11 cellular contexts compared by ENCODE assay signal in genomic region chr1:103529746-103530145, GRCh38. TPM values are rescaled to one million over a fixed set of nuclear protein-coding genes. Genes with fewer than 3 reads are reported as not detected.
DNase-seq lines count a peak whose midpoint lies in the region; ATAC-seq, FAIRE-seq and TF ChIP-seq lines count a peak whose summit lies in the region.
"Had no signal": no experiment of that assay in that cellular context is flagged by ENCODE, and none has a peak within 500 bp of the region (broad histone marks: within the 10 kb centered on the region; RNA-seq: fewer than 3 reads in every experiment).

No MANE protein-coding gene starts in this region.

- no peaks in the 10 kb centered on the region for H3K9me3 ChIP-seq in CD4-positive, CD25-positive, alpha-beta regulatory T cell (ENCODE audit: control insufficient read depth in 2 of 2, low read length in 2 of 2)
- H3K9me3 ChIP-seq in RWPE2 (ENCODE audit: severe bottlenecking) (no peaks in the 10 kb centered on the region), pancreas (no peaks in the 10 kb centered on the region)

- peak; percentile 48 to 50 for ATAC-seq in CD4-positive, CD25-positive, alpha-beta regulatory T cell (ENCODE audit: low read depth in 2 of 2)
- ATAC-seq in RWPE2 (ENCODE audit: low read depth) (0 out of 3 replicates have a peak, but pooled peaks have one; percentile 15), pancreas (peak in 2 of 4 donors; percentile 9 to 55), GM18517 (IDR thresholded peaks at IDR 0.05; ENCODE audit: unreplicated experiment) (no peak)

- H3K27me3 Mint-ChIP-seq in CD4-positive, CD25-positive, alpha-beta regulatory T cell, result peaks cover 5% of the 10 kb centered on the region
- no peaks in the 10 kb centered on the region for H3K27me3 Mint-ChIP-seq in activated naive CD8-positive, alpha-beta T cell
- H3K27me3 Mint-ChIP-seq: B cell had no signal

- H3K27ac Mint-ChIP-seq in CD4-positive, CD25-positive, alpha-beta regulatory T cell, result peak overlapping the region in 1 of 3 donors; percentile 20
- H3K27ac Mint-ChIP-seq in activated naive CD8-positive, alpha-beta T cell, result no peak overlapping the region
- H3K27ac Mint-ChIP-seq: activated T-helper 1 cell treated with anti-CD3 and anti-CD28 coated beads, Interleukin-12 subunit alpha, Interleukin-12 subunit beta, Interleukin-2, Interleukin-4 antibody, amounts not matched to agents 30 ng/mL and 10 ng/mL and 1 ng/mL, durations not matched to agents 14 hours and 24 hours and 36 hours; B cell had no signal

- peaks cover 0 to 1% (median 0%) of the 10 kb centered on the region in 7 donors for H3K9me3 Mint-ChIP-seq in CD4-positive, CD25-positive, alpha-beta regulatory T cell
- no peaks in the 10 kb centered on the region for H3K9me3 Mint-ChIP-seq in activated naive CD8-positive, alpha-beta T cell (ENCODE audit: low read depth)
- H3K9me3 Mint-ChIP-seq: activated T-helper 1 cell treated with anti-CD3 and anti-CD28 coated beads, Interleukin-12 subunit alpha, Interleukin-12 subunit beta, Interleukin-2, Interleukin-4 antibody, amounts not matched to agents 30 ng/mL and 10 ng/mL and 1 ng/mL, durations not matched to agents 14 hours and 24 hours and 36 hours had no signal

- peak overlapping the region in 3 of 4 donors; percentile 8 to 62 (median 56) for H3K4me3 Mint-ChIP-seq in CD4-positive, CD25-positive, alpha-beta regulatory T cell
- peak overlapping the region; percentile 24 for H3K4me3 Mint-ChIP-seq in activated naive CD8-positive, alpha-beta T cell
- H3K4me3 Mint-ChIP-seq: activated T-helper 1 cell treated with anti-CD3 and anti-CD28 coated beads, Interleukin-12 subunit alpha, Interleukin-12 subunit beta, Interleukin-2, Interleukin-4 antibody, amounts not matched to agents 30 ng/mL and 10 ng/mL and 1 ng/mL, durations not matched to agents 14 hours and 24 hours and 36 hours; B cell had no signal

- peaks cover 39% of the 10 kb centered on the region for H3K36me3 Mint-ChIP-seq in CD4-positive, CD25-positive, alpha-beta regulatory T cell
- H3K36me3 Mint-ChIP-seq in activated naive CD8-positive, alpha-beta T cell, result peaks cover 38% of the 10 kb centered on the region

- peak overlapping the region; percentile 29 for H3K4me3 ChIP-seq in CD4-positive, CD25-positive, alpha-beta regulatory T cell (ENCODE audit: low read depth, low read length)
- no peak overlapping the region for H3K4me3 ChIP-seq in RWPE2 (ENCODE audit: severe bottlenecking)
- H3K4me3 ChIP-seq in pancreas, result peak overlapping the region in 1 of 4 donors; percentile 53

- peak in 1 of 3 donors; percentile 47 for DNase-seq in CD4-positive, CD25-positive, alpha-beta regulatory T cell
- DNase-seq in RWPE2 (ENCODE audit: low spot score) (no peak), pancreas (peak; percentile 24 to 60 (median 44)), H4 (ENCODE audit: low spot score) (no peak), cerebellar cortex (ENCODE audit: low spot score) (no peak), germinal center (ENCODE audit: low spot score) (no peak)
- DNase-seq: NCI-H187 treated with DMSO at 0.1 percent for 48 hours had no signal

- H3K27me3 ChIP-seq in CD4-positive, CD25-positive, alpha-beta regulatory T cell (ENCODE audit: control insufficient read depth, insufficient read depth, low read length), result no peaks in the 10 kb centered on the region
- H3K27me3 ChIP-seq in RWPE2 (ENCODE audit: insufficient read depth, poor library complexity, severe bottlenecking), result no peaks in the 10 kb centered on the region
- no peaks in the 10 kb centered on the region for H3K27me3 ChIP-seq in pancreas

- WGBS in pancreas, 2 donors, result 55 to 61% methylated on average over 8 of the region's 8 CpGs

- H3K36me3 ChIP-seq in CD4-positive, CD25-positive, alpha-beta regulatory T cell (ENCODE audit: control insufficient read depth, insufficient read depth, low read length), result peaks cover 16% of the 10 kb centered on the region
- H3K36me3 ChIP-seq in RWPE2 (ENCODE audit: low read depth) (peaks cover 71% of the 10 kb centered on the region), pancreas (no peaks in the 10 kb centered on the region)

- H3K4me1 Mint-ChIP-seq in CD4-positive, CD25-positive, alpha-beta regulatory T cell, result peaks cover 43 to 84% (median 75%) of the 10 kb centered on the region in 4 donors
- H3K4me1 Mint-ChIP-seq in activated naive CD8-positive, alpha-beta T cell (ENCODE audit: low read depth), result peaks cover 81% of the 10 kb centered on the region

- no peak for TF ChIP-seq CTCF in RWPE2 (IDR thresholded peaks at IDR 0.05; ENCODE audit: poor library complexity, severe bottlenecking)
- no peak for TF ChIP-seq CTCF in pancreas (IDR thresholded peaks at IDR 0.05)

- FAIRE-seq in pancreas (lab: Jason Lieb, UNC), result no peak

- H3K27ac ChIP-seq in CD4-positive, CD25-positive, alpha-beta regulatory T cell (ENCODE audit: insufficient read depth, low read length, poor library complexity, severe bottlenecking), result no peak overlapping the region
- H3K27ac ChIP-seq in RWPE2 (ENCODE audit: poor library complexity, severe bottlenecking), result no peak overlapping the region
- no peak overlapping the region for H3K27ac ChIP-seq in pancreas

- intact Hi-C loops in pancreas (cut with DNase I), result no loop called here

- peaks cover 52% of the 10 kb centered on the region for H3K4me1 ChIP-seq in CD4-positive, CD25-positive, alpha-beta regulatory T cell (ENCODE audit: control insufficient read depth, insufficient read depth, low read length, poor library complexity, severe bottlenecking)
- peaks cover 6% of the 10 kb centered on the region for H3K4me1 ChIP-seq in RWPE2 (ENCODE audit: insufficient read depth, poor library complexity, severe bottlenecking)
- peaks cover 6 to 50% (median 10%) of the 10 kb centered on the region in 3 donors for H3K4me1 ChIP-seq in pancreas

RNA-seq across cellular contexts. Expression of gene RNPC3, which starts 4.2 kb away (rescaled TPM):
- total RNA-seq in CD4-positive, CD25-positive, alpha-beta regulatory T cell, result 51.1 TPM
- 10 to 100 TPM; 15.3 to 21.1 (median 19.0) TPM for polyA plus RNA-seq in CD4-positive, CD25-positive, alpha-beta regulatory T cell
- 10 to 100 TPM in 5 of 6 donors, 1 to 10 TPM in 1; 8.9 to 28.7 (median 21.1) TPM for total RNA-seq in pancreas
- polyA plus RNA-seq in pancreas, result 10 to 100 TPM; 11.5 to 31.8 TPM
- 2.3 and 9.1 TPM in 2 replicates for total RNA-seq in H4 (2014; rRNA removed; shearing (Covaris generic))

RNA-seq across cellular contexts. Expression of gene AMY2B, which starts 41.6 kb away (rescaled TPM):
- 38.2 TPM for total RNA-seq in CD4-positive, CD25-positive, alpha-beta regulatory T cell
- polyA plus RNA-seq in CD4-positive, CD25-positive, alpha-beta regulatory T cell, result 1 to 10 TPM in 3 of 4 donors, under 1 TPM in 1; 0.23 to 1.8 (median 1.2) TPM
- 1,000 to 10,000 TPM in 3 of 6 donors, 100 to 1,000 TPM in 3; 343 to 2,598 (median 964) TPM for total RNA-seq in pancreas
- 100 to 1,000 TPM; 318 to 597 TPM for polyA plus RNA-seq in pancreas
- 0.41 and 0.76 TPM in 2 replicates for total RNA-seq in H4 (2014; rRNA removed; shearing (Covaris generic))

Comparison
In these comparisons a context has a peak if more than half of its experiments do, and no peak if none do; other contexts are left out.
1. DNase-seq: peak in pancreas (6 of 6); none in RWPE2 (single experiment), H4 (single experiment), cerebellar cortex (single experiment) and germinal center (single experiment).
2. RNA of gene AMY2B, which starts 41.6 kb away (total RNA-seq): 343 to 2,598 TPM in pancreas and 38.2 TPM in CD4-positive, CD25-positive, alpha-beta regulatory T cell (single experiment); 0.41 to 0.76 TPM in H4; every median in the first group is over 10 times any median in the second.